ENCODE assay signal across 1 cellular context in genomic region chr13:67134322-67135129, GRCh38.
TF ChIP-seq lines count a peak whose summit lies in the region.

No MANE protein-coding gene starts in this region.

TF ChIP-seq in WTC11, 78 proteins besides CTCF, POLR2A, EP300 and RAD21 (continued from another document):
- TF ChIP-seq AR (CRISPR knock-in tag; IDR thresholded peaks at IDR 0.05): no peak
- TF ChIP-seq ZNF512 (CRISPR knock-in tag; IDR thresholded peaks at IDR 0.05; ENCODE audit: borderline replicate concordance): no peak
- TF ChIP-seq CBFB (CRISPR knock-in tag; IDR thresholded peaks at IDR 0.05; ENCODE audit: low read depth): no peak
- no peak for TF ChIP-seq KAT7 (CRISPR knock-in tag; IDR thresholded peaks at IDR 0.05; ENCODE audit: borderline replicate concordance)
